17 cellular contexts compared by ENCODE assay signal in genomic region chr11:129018991-129019390, GRCh38.
A peak's percentile ranks its signal among the peaks of the same experiment; 100 is the strongest.
DNase-seq lines count a peak whose midpoint lies in the region; ATAC-seq, FAIRE-seq and TF ChIP-seq lines count a peak whose summit lies in the region.
"Had no signal": no experiment of that assay in that cellular context is flagged by ENCODE, and none has a peak within 500 bp of the region (broad histone marks: within the 10 kb centered on the region; RNA-seq: fewer than 3 reads in every experiment).

No MANE protein-coding gene starts in this region.

- TF ChIP-seq CTCF in H9 (conservative IDR thresholded peaks at IDR 0.05) (peak; percentile 37; the same call in 2 of the 3 replicates), Panc1 (IDR thresholded peaks at IDR 0.05) (no peak), H1 (IDR thresholded peaks at IDR 0.05; ENCODE audit: control extremely low read depth in 1 of 3, insufficient read depth in 1 of 3, low read depth in 1 of 3, low read length in 3 of 3) (no peak), upper lobe of right lung (IDR thresholded peaks at IDR 0.05) (no peak)

- H2BK15ac ChIP-seq in H9 (ENCODE audit: low read depth, low read length) (no peak overlapping the region), H1 (ENCODE audit: low read length) (no peak overlapping the region)

- ATAC-seq in Panc1 = no peak
- ATAC-seq in upper lobe of right lung = no peak
- ATAC-seq in HG03175 (IDR thresholded peaks at IDR 0.05; ENCODE audit: unreplicated experiment) = no peak
- ATAC-seq: Right ventricle myocardium inferior had no signal

- H3K4me1 Mint-ChIP-seq in H9 = peaks cover 4 to 5% of the 10 kb centered on the region in 2 experiments

- H4K8ac ChIP-seq in H9 (replicated peaks; ENCODE audit: insufficient read length, low read depth, low read length) (no peak overlapping the region), H1 (ENCODE audit: extremely low read depth, insufficient read depth, low read length) (no peak overlapping the region)

- H3K27me3 Mint-ChIP-seq in H9 (ENCODE audit: low read depth) = no peaks in the 10 kb centered on the region

- no TSS peak for BruUV-seq in Panc1 (replicated peaks; lab: Mats Ljungman, UMichigan)

- H4K20me1 ChIP-seq in H9 (ENCODE audit: control insufficient read depth, insufficient read depth, insufficient read length) (no peaks in the 10 kb centered on the region), H1 (replicated peaks in 1 of 2; ENCODE audit: control insufficient read depth in 1 of 2, insufficient read depth in 2 of 2, low read length in 2 of 2) (no peaks in the 10 kb centered on the region)

- H3K79me1 ChIP-seq in H9 (ENCODE audit: insufficient read depth, low read depth, low read length, poor library complexity, severe bottlenecking) (no peaks in the 10 kb centered on the region), H1 (ENCODE audit: low read depth, low read length) (no peaks in the 10 kb centered on the region)

- H3K27me3 ChIP-seq in H9 (ENCODE audit: insufficient read depth, low read length) (no peaks in the 10 kb centered on the region), Panc1 (ENCODE audit: control insufficient read depth, insufficient read depth, low read length) (no peaks in the 10 kb centered on the region), H1 (replicated peaks in 1 of 4; ENCODE audit: control insufficient read depth in 3 of 4, extremely low read depth in 1 of 4, insufficient read depth in 3 of 4, low read length in 3 of 4) (no peaks in the 10 kb centered on the region; a peak in 1 of 7 replicates), muscle layer of duodenum (ENCODE audit: low read depth, low read length) (no peaks in the 10 kb centered on the region), upper lobe of right lung (no peaks in the 10 kb centered on the region)
- H3K27me3 ChIP-seq: BE2C had no signal

- H3K36me3 Mint-ChIP-seq in H9 (ENCODE audit: insufficient read depth in 1 of 3, low read depth in 3 of 3) = no peaks in the 10 kb centered on the region; a peak in 1 of 7 replicates

- no peak overlapping the region for H2BK120ac ChIP-seq in H9 (ENCODE audit: low read depth, low read length, poor library complexity, severe bottlenecking)
- H2BK120ac ChIP-seq in H1 (replicated peaks; ENCODE audit: low read depth, low read length) = no peak overlapping the region

- no peaks in the 10 kb centered on the region for H3K36me3 ChIP-seq in Panc1 (ENCODE audit: control insufficient read depth, insufficient read depth, low read length)
- H3K36me3 ChIP-seq in H1 (ENCODE audit: control insufficient read depth in 2 of 4, insufficient read depth in 4 of 4, low read length in 3 of 4) = no peaks in the 10 kb centered on the region
- no peaks in the 10 kb centered on the region for H3K36me3 ChIP-seq in muscle layer of duodenum (ENCODE audit: control insufficient read depth in 1 of 2, insufficient read depth in 2 of 2, low read length in 2 of 2)
- no peaks in the 10 kb centered on the region for H3K36me3 ChIP-seq in upper lobe of right lung
- H3K36me3 ChIP-seq: BE2C had no signal

- CTCF ChIA-PET in Panc1 (lab: Charles Lee) (no interaction called here), H1 (lab: Charles Lee; ENCODE audit: partially characterized antibody) (no interaction called here)

- H3K4ac ChIP-seq in H9 (ENCODE audit: low read depth, low read length) = no peak overlapping the region
- no peak overlapping the region for H3K4ac ChIP-seq in H1 (replicated peaks; ENCODE audit: insufficient read length, low read depth, low read length)

- H3K9me3 ChIP-seq in H9 (ENCODE audit: control insufficient read depth, low read depth, low read length) = no peaks in the 10 kb centered on the region
- no peaks in the 10 kb centered on the region for H3K9me3 ChIP-seq in Panc1 (ENCODE audit: control insufficient read depth, insufficient read depth, low read depth, low read length)
- no peaks in the 10 kb centered on the region for H3K9me3 ChIP-seq in H1 (ENCODE audit: insufficient read depth in 2 of 2, low read depth in 1 of 2, low read length in 1 of 2)
- no peaks in the 10 kb centered on the region for H3K9me3 ChIP-seq in muscle layer of duodenum (ENCODE audit: control insufficient read depth in 1 of 2, low read length in 2 of 2)
- H3K9me3 ChIP-seq in upper lobe of right lung = no peaks in the 10 kb centered on the region
- H3K9me3 ChIP-seq: BE2C had no signal

- POLR2A ChIA-PET in Panc1 (lab: Charles Lee) (no interaction called here), H1 (lab: Charles Lee; ENCODE audit: partially characterized antibody) (no interaction called here)

- no peak overlapping the region for H2BK12ac ChIP-seq in H9 (ENCODE audit: insufficient read length, low read depth, low read length)
- H2BK12ac ChIP-seq in H1 (ENCODE audit: low read depth, low read length) = no peak overlapping the region

- DNase-seq in H9 (no peak), Panc1 (ENCODE audit: low read depth, low spot score) (no peak), H1 (ENCODE audit: low read depth in 1 of 2, low spot score in 2 of 2) (no peak), upper lobe of right lung (no peak), CD1c-positive myeloid dendritic cell (ENCODE audit: extremely low spot score) (no peak), AG08396 (ENCODE audit: low spot score) (no peak)
- DNase-seq: BE2C, IMR-90, Kasumi-1, NCI-H1436 treated with DMSO at 0.1 percent for 48 hours, NCI-H2081, NCI-H524 had no signal

- H3K56ac ChIP-seq in H9 (ENCODE audit: insufficient read length, low read depth, low read length) (no peak overlapping the region), H1 (replicated peaks; ENCODE audit: insufficient read length, low read depth, low read length) (no peak overlapping the region)

- no peak overlapping the region for H4K5ac ChIP-seq in H9 (ENCODE audit: insufficient read length, low read depth, low read length)
- no peak overlapping the region for H4K5ac ChIP-seq in H1 (ENCODE audit: insufficient read length, low read depth, low read length)

- no peak for TF ChIP-seq EP300 in H1 (IDR thresholded peaks at IDR 0.05; ENCODE audit: borderline replicate concordance in 1 of 2, low read depth in 2 of 2, low read length in 2 of 2)

- H3K14ac ChIP-seq in H9 (ENCODE audit: insufficient read depth, low read length) (no peak overlapping the region), H1 (ENCODE audit: insufficient read length) (no peak overlapping the region)

- H3K4me2 ChIP-seq in H9 (ENCODE audit: insufficient read depth, insufficient read length, low read length) = no peak overlapping the region
- no peak overlapping the region for H3K4me2 ChIP-seq in H1 (ENCODE audit: insufficient read depth in 1 of 2, low read depth in 2 of 2, low read length in 2 of 2)

- H3K9ac ChIP-seq in H9 (ENCODE audit: extremely low read depth, insufficient read length, low read length) = no peak overlapping the region
- H3K9ac ChIP-seq in H1 (replicated peaks in 1 of 4; ENCODE audit: extremely low read depth in 1 of 4, low read depth in 3 of 4, low read length in 3 of 4) = no peak overlapping the region

- in situ Hi-C loops in Panc1 (cut with HindIII; ENCODE audit: low pct_unique_long_range_greater_than_20kb, low sequenced_read_pairs) = no loop called here

- H2AK5ac ChIP-seq in H9 (ENCODE audit: insufficient read length, low read length) (no peak overlapping the region), H1 (ENCODE audit: low read depth, low read length) (no peak overlapping the region)

- H3K4me3 Mint-ChIP-seq in H9 = no peak overlapping the region

- intact Hi-C loops in Panc1 (cut with micrococcal nuclease; ENCODE audit: unreplicated experiment) (no loop called here), upper lobe of right lung (cut with DNase I) (no loop called here)

- H2AFZ ChIP-seq in H9 (ENCODE audit: low read length) = no peak overlapping the region
- H2AFZ ChIP-seq in H1 (ENCODE audit: low read length) = no peak overlapping the region

- H2BK20ac ChIP-seq in H9 (ENCODE audit: low read depth, low read length, poor library complexity, severe bottlenecking) = no peak overlapping the region
- no peak overlapping the region for H2BK20ac ChIP-seq in H1 (ENCODE audit: low read length)

- H3K23ac ChIP-seq in H9 (ENCODE audit: insufficient read length, low read depth, low read length) (no peak overlapping the region), H1 (ENCODE audit: insufficient read length) (no peak overlapping the region)

- H3K4me3 ChIP-seq in Panc1 (ENCODE audit: low read depth in 2 of 2, low read length in 2 of 2) (no peak overlapping the region), H1 (ENCODE audit: extremely low read depth in 1 of 4, insufficient read depth in 2 of 4, low read depth in 3 of 4, low read length in 4 of 4) (no peak overlapping the region), muscle layer of duodenum (ENCODE audit: low read depth in 1 of 2, low read length in 2 of 2) (no peak overlapping the region), upper lobe of right lung (no peak overlapping the region)
- H3K4me3 ChIP-seq: SK-N-MC had no signal

- H4K91ac ChIP-seq in H9 (ENCODE audit: insufficient read length, low read depth, low read length) = no peak overlapping the region
- H4K91ac ChIP-seq in H1 (replicated peaks; ENCODE audit: insufficient read length, low read length) = no peak overlapping the region

- H2BK5ac ChIP-seq in H9 (ENCODE audit: insufficient read length, low read length) (no peak overlapping the region), H1 (ENCODE audit: low read depth, low read length) (no peak overlapping the region)

- H3K23me2 ChIP-seq in H9 (ENCODE audit: insufficient read length, low read depth, low read length, poor library complexity, severe bottlenecking) (no peaks in the 10 kb centered on the region), H1 (ENCODE audit: low read depth, low read length) (no peaks in the 10 kb centered on the region)

- H3K18ac ChIP-seq in H9 (ENCODE audit: insufficient read length, low read depth, low read length) (no peak overlapping the region), H1 (ENCODE audit: extremely low read depth, low read length) (no peak overlapping the region)

- H3K4me1 ChIP-seq in H9 (ENCODE audit: insufficient read depth, low read length) (no peaks in the 10 kb centered on the region; the same call in 1 of the 2 replicates), Panc1 (ENCODE audit: control insufficient read depth, insufficient read depth, low read length) (peaks cover 3% of the 10 kb centered on the region; the same call in 1 of the 2 replicates), H1 (replicated peaks in 1 of 4; ENCODE audit: control insufficient read depth in 3 of 4, insufficient read depth in 4 of 4, low read length in 3 of 4) (peaks cover 0 to 3% (median 1%) of the 10 kb centered on the region in 4 experiments; a peak in 1 of 7 replicates), muscle layer of duodenum (ENCODE audit: control insufficient read depth in 1 of 2, insufficient read depth in 2 of 2, low read length in 2 of 2) (no peaks in the 10 kb centered on the region), upper lobe of right lung (no peaks in the 10 kb centered on the region)
- H3K4me1 ChIP-seq: BE2C had no signal

- H3T11ph ChIP-seq in H9 (ENCODE audit: low read length) = no peak overlapping the region

- H3K27ac ChIP-seq in H9 (ENCODE audit: insufficient read length, low read depth, low read length) (no peak overlapping the region), Panc1 (ENCODE audit: low read length) (peak overlapping the region; percentile 18; the same call in 1 of the 2 replicates), H1 (ENCODE audit: low read depth, low read length) (no peak overlapping the region), muscle layer of duodenum (ENCODE audit: low read length) (peak overlapping the region; percentile 49), upper lobe of right lung (no peak overlapping the region)
- H3K27ac ChIP-seq: SK-N-MC had no signal

- TF ChIP-seq POLR2A in H1 (IDR thresholded peaks at IDR 0.05; ENCODE audit: control extremely low read depth in 1 of 2, low read depth in 2 of 2, low read length in 2 of 2) = no peak

- no peaks in the 10 kb centered on the region for H3K9me3 Mint-ChIP-seq in H9

- TF ChIP-seq RAD21 in H1 (IDR thresholded peaks at IDR 0.05 in 1 of 2, conservative IDR thresholded peaks at IDR 0.05 in 1 of 2; ENCODE audit: low read depth in 2 of 2, low read length in 2 of 2) = peak; percentile 19 to 33; a peak in 3 of 4 replicates

- H3K79me2 ChIP-seq in H9 (ENCODE audit: insufficient read depth, low read length) (no peaks in the 10 kb centered on the region), H1 (ENCODE audit: control insufficient read depth in 1 of 2, insufficient read depth in 2 of 2, low read length in 2 of 2) (no peaks in the 10 kb centered on the region)

- whole genome bisulfite sequencing in H9 (ENCODE audit: extremely low coverage, insufficient read length, low lambda C conversion rate) = no CpG with 5 or more reads among the region's 2 CpGs
- WGBS in H1 (ENCODE audit: extremely low coverage in 1 of 2, insufficient coverage in 1 of 2, insufficient read length in 1 of 2, insufficient replicate concordance in 2 of 2, low coverage in 1 of 2, low lambda C conversion rate in 2 of 2, missing lambda C conversion rate in 1 of 2), 2 experiments = 85% methylated on average over 2 of the region's 2 CpGs; no CpG with 5 or more reads in 1 of the 2 experiments

- FAIRE-seq in H1 (lab: Jason Lieb, UNC) = no peak
- FAIRE-seq: H54 had no signal

- H3K27ac Mint-ChIP-seq in H9 = no peak overlapping the region

Comparison
In these comparisons a context has a peak if more than half of its experiments do, and no peak if none do; other contexts are left out.
1. H3K27ac ChIP-seq: peak in Panc1 (single experiment) and muscle layer of duodenum (single experiment); none in H9 (single experiment), H1 (single experiment) and upper lobe of right lung (single experiment).